In the genomic region with DNA sequence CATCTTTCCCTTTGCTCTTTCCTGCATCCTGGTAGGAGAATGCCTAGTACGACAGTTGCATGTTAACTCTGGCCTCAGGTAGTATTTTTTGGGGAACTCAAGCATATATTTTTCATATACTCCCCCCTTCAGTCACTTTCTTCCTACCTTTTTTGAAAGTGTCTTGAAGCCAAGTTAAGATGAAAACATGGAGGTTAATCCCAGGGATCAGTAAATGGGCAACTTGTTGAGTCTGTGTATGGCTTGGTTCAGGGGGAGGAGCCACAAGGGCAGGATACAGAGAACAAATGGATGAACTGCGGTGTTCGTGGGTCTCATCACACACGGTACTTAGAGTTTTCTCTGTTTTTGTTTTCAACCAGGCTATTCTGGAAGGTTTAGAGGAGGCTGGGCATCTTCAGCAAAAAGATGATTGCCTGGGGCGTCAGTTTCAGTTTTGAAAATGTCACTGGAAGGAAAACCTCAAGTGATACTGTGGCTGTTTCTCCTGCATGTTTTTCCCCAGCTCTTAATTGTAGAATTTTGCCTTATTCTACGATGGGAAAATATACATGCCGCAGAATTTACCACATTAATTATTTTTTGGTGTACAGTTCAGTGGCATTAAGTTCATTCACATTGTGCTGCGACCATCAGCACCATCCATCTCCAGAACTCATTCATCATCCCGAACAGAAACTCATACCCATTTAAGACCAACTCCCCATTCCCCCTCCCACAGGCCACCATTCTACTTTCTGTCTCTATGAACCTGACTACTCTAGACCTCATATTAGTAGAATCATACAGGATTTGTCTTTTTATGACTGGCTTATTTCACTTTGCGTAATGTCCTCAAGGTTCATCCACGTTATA, we compare ENCODE assay signal across 11 cellular contexts.
"Had no signal": no experiment of that assay in that cellular context is flagged by ENCODE, and none has a peak within 500 bp of the region (broad histone marks: within the 10 kb centered on the region; RNA-seq: fewer than 3 reads in every experiment).

No MANE protein-coding gene starts in this region.

- H3K27ac Mint-ChIP-seq: activated B cell treated with CpG ODN at 0.5 μM for 24 hours; activated naive CD8-positive, alpha-beta T cell treated with anti-CD3 and anti-CD28 coated beads, Interleukin-2, amount 10 ng/mL, durations not matched to agents 7 days and 5 days; stimulated activated naive B cell treated with anti-CD40 and anti-IgM and Interleukin-4, amounts not matched to agents 10 μg/mL and 1 μg/mL and 100 μg/mL, for 72 hours; type B pancreatic cell had no signal

- H3K36me3 Mint-ChIP-seq: activated naive CD8-positive, alpha-beta T cell treated with anti-CD3 and anti-CD28 coated beads, Interleukin-2, amount 10 ng/mL, durations not matched to agents 7 days and 5 days; stimulated activated naive B cell treated with anti-CD40 and anti-IgM and Interleukin-4, amounts not matched to agents 10 μg/mL and 1 μg/mL and 100 μg/mL, for 72 hours; type B pancreatic cell had no signal

- ATAC-seq: sciatic nerve; stimulated activated naive B cell treated with anti-CD40 and anti-IgM and Interleukin-4, amounts not matched to agents 10 μg/mL and 1 μg/mL and 100 μg/mL, for 72 hours had no signal

- H3K9me3 Mint-ChIP-seq: activated B cell treated with CpG ODN at 0.5 μM for 24 hours had no signal

- DNase-seq: activated B cell treated with CpG ODN at 0.5 μM for 24 hours; activated naive CD8-positive, alpha-beta T cell treated with anti-CD3 and anti-CD28 coated beads, Interleukin-2, amount 10 ng/mL, durations not matched to agents 7 days and 5 days; aorta; dermis blood vessel endothelial cell; erythroblast; hypothalamus; Right ventricle myocardium superior; SK-N-SH; stimulated activated naive B cell treated with anti-CD40 and anti-IgM and Interleukin-4, amounts not matched to agents 10 μg/mL and 1 μg/mL and 100 μg/mL, for 72 hours had no signal

- H3K4me1 Mint-ChIP-seq: activated B cell treated with CpG ODN at 0.5 μM for 24 hours had no signal

- H3K27me3 Mint-ChIP-seq: activated naive CD8-positive, alpha-beta T cell treated with anti-CD3 and anti-CD28 coated beads, Interleukin-2, amount 10 ng/mL, durations not matched to agents 7 days and 5 days; stimulated activated naive B cell treated with anti-CD40 and anti-IgM and Interleukin-4, amounts not matched to agents 10 μg/mL and 1 μg/mL and 100 μg/mL, for 72 hours had no signal

- H3K4me3 Mint-ChIP-seq: activated B cell treated with CpG ODN at 0.5 μM for 24 hours; activated naive CD8-positive, alpha-beta T cell treated with anti-CD3 and anti-CD28 coated beads, Interleukin-2, amount 10 ng/mL, durations not matched to agents 7 days and 5 days; stimulated activated naive B cell treated with anti-CD40 and anti-IgM and Interleukin-4, amounts not matched to agents 10 μg/mL and 1 μg/mL and 100 μg/mL, for 72 hours; type B pancreatic cell had no signal
